ENCODE assay signal across 8 cellular contexts in genomic region chr18:23586249-23587196, GRCh38. TPM values are rescaled to one million over a fixed set of nuclear protein-coding genes. Genes with fewer than 3 reads are reported as not detected.
DNase-seq lines count a peak whose midpoint lies in the region; ATAC-seq lines count a peak whose summit lies in the region.

Gene NPC1, minus strand, starts transcription at chr18:23586506. Its CDS starts 163 bp downstream, at chr18:23586343.

- ATAC-seq in GM19467 (IDR thresholded peaks at IDR 0.05; ENCODE audit: unreplicated experiment), result peak; percentile 84

- no peaks in the 10 kb centered on the region for H3K27me3 ChIP-seq in effector memory CD4-positive, alpha-beta T cell (replicated peaks; ENCODE audit: control insufficient read depth, insufficient read depth, low read length, poor library complexity, severe bottlenecking)
- H3K27me3 ChIP-seq in mesenchymal stem cell (ENCODE audit: control insufficient read depth in 1 of 2, insufficient read depth in 1 of 2, low read length in 2 of 2), result no peaks in the 10 kb centered on the region

- POLR2A ChIA-PET in activated CD8-positive, alpha-beta memory T cell treated with anti-CD3 and anti-CD28 coated beads for 36 hours (lab: Charles Lee), result interaction anchor here (0.5 to 1.3 kb wide), 4 partner anchors 12 to 70 kb away, joined by 3 to 5 read pairs (median 4); no protein-coding TSS in a partner anchor

- H4K8ac ChIP-seq in mesenchymal stem cell (ENCODE audit: low read length), result peak within 1 kb of the TSS; percentile 92

- peak within 1 kb of the TSS; percentile 86 for H3K4me2 ChIP-seq in mesenchymal stem cell (ENCODE audit: low read length, poor library complexity, severe bottlenecking)

- peak within 1 kb of the TSS; percentile 95 for H3K9ac ChIP-seq in mesenchymal stem cell (ENCODE audit: low read length)

- H2AK5ac ChIP-seq in mesenchymal stem cell (ENCODE audit: low read length, severe bottlenecking), result no peak within 1 kb of the TSS

- H3K4me1 ChIP-seq in effector memory CD4-positive, alpha-beta T cell (ENCODE audit: control insufficient read depth, insufficient read depth, low read length, poor library complexity, severe bottlenecking), result peaks cover 25% of the 10 kb centered on the region
- H3K4me1 ChIP-seq in mesenchymal stem cell (ENCODE audit: control insufficient read depth, insufficient read depth, low read depth, low read length), result peaks cover 15% of the 10 kb centered on the region

- peaks cover 6% of the 10 kb centered on the region for H3K79me1 ChIP-seq in mesenchymal stem cell (replicated peaks; ENCODE audit: low read length, poor library complexity, severe bottlenecking)

- no peak within 1 kb of the TSS for H2AFZ ChIP-seq in mesenchymal stem cell (ENCODE audit: low read depth, low read length)

- WGBS in mesenchymal stem cell, result under 1% methylated on average over 78 of the region's 95 CpGs

- peak within 1 kb of the TSS; percentile 37 to 46 for H3K23ac ChIP-seq in mesenchymal stem cell (ENCODE audit: low read length in 2 of 2)

- peak within 1 kb of the TSS in 1 of 2 experiments; percentile 95 for H3K14ac ChIP-seq in mesenchymal stem cell (ENCODE audit: low read length in 2 of 2)

- DNase-seq in COLO829 (ENCODE audit: low spot score), result peak; percentile 79
- DNase-seq in HS-27A (ENCODE audit: low read depth), result peak; percentile 90
- peak; percentile 87 for DNase-seq in NK-92 treated with Interleukin-12 subunit alpha and Interleukin-12 subunit beta, amount 100 ng/mL, for 24 hours (lab: John Stamatoyannopoulos, UW)
- DNase-seq in effector memory CD4-positive, alpha-beta T cell, result peak; percentile 87 to 88 (median 87)
- DNase-seq in mesenchymal stem cell, result peak; percentile 99
- peak; percentile 88 for DNase-seq in stimulated activated CD8-positive, alpha-beta memory T cell treated with anti-CD3 and anti-CD28 coated beads, Interleukin-12 subunit alpha, Interleukin-12 subunit beta, amount 100 ng/mL, for 4 hours (ENCODE audit: low read depth)

- H2BK5ac ChIP-seq in mesenchymal stem cell (ENCODE audit: low read depth, low read length, poor library complexity, severe bottlenecking), result peak within 1 kb of the TSS; percentile 93

- no peaks in the 10 kb centered on the region for H3K9me3 ChIP-seq in effector memory CD4-positive, alpha-beta T cell (ENCODE audit: control insufficient read depth, low read length)
- no peaks in the 10 kb centered on the region for H3K9me3 ChIP-seq in mesenchymal stem cell (ENCODE audit: control insufficient read depth, low read length)

- H3K4me3 ChIP-seq in effector memory CD4-positive, alpha-beta T cell (ENCODE audit: insufficient read depth, low read depth, low read length, poor library complexity, severe bottlenecking), result peak within 1 kb of the TSS; percentile 96
- H3K4me3 ChIP-seq in mesenchymal stem cell (ENCODE audit: insufficient read depth in 1 of 2, low read depth in 1 of 2, low read length in 2 of 2), result peak within 1 kb of the TSS; percentile 86 to 93

- CTCF ChIA-PET in activated CD8-positive, alpha-beta memory T cell treated with anti-CD3 and anti-CD28 coated beads for 36 hours (lab: Charles Lee), result interaction anchor here (0.8 to 2.1 kb wide), 5 partner anchors 10 to 81 kb away, joined by 3 to 10 read pairs (median 5); no protein-coding TSS in a partner anchor

- peak within 1 kb of the TSS; percentile 97 for H3K27ac ChIP-seq in effector memory CD4-positive, alpha-beta T cell (ENCODE audit: insufficient read depth, low read length, poor library complexity, severe bottlenecking)
- peak within 1 kb of the TSS; percentile 99 for H3K27ac ChIP-seq in mesenchymal stem cell (ENCODE audit: low read length, poor library complexity, severe bottlenecking)

- peak within 1 kb of the TSS; percentile 99 for H2BK120ac ChIP-seq in mesenchymal stem cell (ENCODE audit: low read depth, low read length)

- peak within 1 kb of the TSS; percentile 100 for H2BK15ac ChIP-seq in mesenchymal stem cell (ENCODE audit: low read depth, poor library complexity, severe bottlenecking)

- peak within 1 kb of the TSS; percentile 98 for H3K18ac ChIP-seq in mesenchymal stem cell (ENCODE audit: low read depth in 1 of 2, low read length in 2 of 2)

- peak within 1 kb of the TSS; percentile 12 to 98 for H2BK12ac ChIP-seq in mesenchymal stem cell (ENCODE audit: low read length in 2 of 2)

- peak within 1 kb of the TSS; percentile 96 for H3K4ac ChIP-seq in mesenchymal stem cell (ENCODE audit: low read depth in 1 of 2, low read length in 2 of 2)

- no peaks in the 10 kb centered on the region for H3K36me3 ChIP-seq in effector memory CD4-positive, alpha-beta T cell (ENCODE audit: control insufficient read depth, insufficient read depth, low read length)
- H3K36me3 ChIP-seq in mesenchymal stem cell (ENCODE audit: control insufficient read depth in 1 of 2, insufficient read depth in 2 of 2, low read depth in 1 of 2, low read length in 2 of 2), result peaks cover 0 to 27% of the 10 kb centered on the region in 2 experiments

- peak within 1 kb of the TSS; percentile 99 for H4K91ac ChIP-seq in mesenchymal stem cell (ENCODE audit: low read length)

RNA-seq across cellular contexts. Expression of gene NPC1, which starts in this region (rescaled TPM):
- total RNA-seq in activated CD8-positive, alpha-beta memory T cell treated with anti-CD3 and anti-CD28 coated beads for 36 hours, result 10 to 100 TPM; 28.1 to 31.3 TPM
- polyA plus RNA-seq in mesenchymal stem cell (2013, experiment 1 of 2), result 65.6 TPM
- polyA plus RNA-seq in mesenchymal stem cell (2013, experiment 2 of 2), result 62.1 TPM

Comparison
In these comparisons a context has a peak if more than half of its experiments do, and no peak if none do; other contexts are left out.
1. Peak in every context shown above with its lines: DNase-seq, ATAC-seq, H3K4me3 ChIP-seq and H3K27ac ChIP-seq.